12 cellular contexts compared by ENCODE assay signal in genomic region chr9:107142430-107142829, GRCh38.
DNase-seq lines count a peak whose midpoint lies in the region; ATAC-seq and TF ChIP-seq lines count a peak whose summit lies in the region.
"Had no signal": no experiment of that assay in that cellular context is flagged by ENCODE, and none has a peak within 500 bp of the region (broad histone marks: within the 10 kb centered on the region; RNA-seq: fewer than 3 reads in every experiment).

No MANE protein-coding gene starts in this region.

- H3K27ac ChIP-seq in right atrium auricular region (no peak overlapping the region), heart left ventricle (no peak overlapping the region), psoas muscle (peak overlapping the region; percentile 31)

- no peak for DNase-seq in Right ventricle myocardium inferior (ENCODE audit: missing footprints)
- DNase-seq in right atrium auricular region (ENCODE audit: low spot score), result no peak
- peak in 3 of 5 donors; percentile 8 to 27 (median 22) for DNase-seq in heart left ventricle
- no peak for DNase-seq in psoas muscle
- no peak for DNase-seq in SK-N-DZ (ENCODE audit: low spot score)
- DNase-seq in D341Med (ENCODE audit: low spot score), result no peak
- DNase-seq: 8988T, NCI-H1436 treated with DMSO at 0.1 percent for 48 hours, NCI-H2081 treated with DMSO at 0.1 percent for 48 hours, NCI-H524 treated with DMSO at 0.1 percent for 48 hours had no signal

- H3K27me3 ChIP-seq in right atrium auricular region (no peaks in the 10 kb centered on the region), heart left ventricle (peaks cover 0 to 6% (median 0%) of the 10 kb centered on the region in 9 donors), psoas muscle (ENCODE audit: insufficient read depth in 3 of 3, low read length in 2 of 3) (no peaks in the 10 kb centered on the region)

- H3K4me3 ChIP-seq in right atrium auricular region (no peak overlapping the region), heart left ventricle (no peak overlapping the region), psoas muscle (no peak overlapping the region)

- ATAC-seq in Right ventricle myocardium inferior (peak; percentile 77), heart left ventricle (peak; percentile 56 to 75 (median 64)), psoas muscle (peak in 2 of 4 donors; percentile 55 to 65), HG02840 (IDR thresholded peaks at IDR 0.05; ENCODE audit: low FRiP score, unreplicated experiment) (no peak), HG03196 (IDR thresholded peaks at IDR 0.05; ENCODE audit: unreplicated experiment) (no peak)

- no peak for TF ChIP-seq POLR2A in heart left ventricle (IDR thresholded peaks at IDR 0.05)

- TF ChIP-seq CTCF in right atrium auricular region (IDR thresholded peaks at IDR 0.05) (no peak), heart left ventricle (IDR thresholded peaks at IDR 0.05) (no peak), psoas muscle (IDR thresholded peaks at IDR 0.05) (no peak)

- 46 to 80% (median 72%) methylated on average over 1 of the region's 1 CpG for WGBS in heart left ventricle, 4 donors
- WGBS in psoas muscle, 3 donors, result 70 to 76% (median 71%) methylated on average over 1 of the region's 1 CpG

- H3K36me3 ChIP-seq in right atrium auricular region, result no peaks in the 10 kb centered on the region
- H3K36me3 ChIP-seq in heart left ventricle, result no peaks in the 10 kb centered on the region
- no peaks in the 10 kb centered on the region for H3K36me3 ChIP-seq in psoas muscle (ENCODE audit: insufficient read depth in 1 of 2, low read depth in 1 of 2)

- intact Hi-C loops in Right ventricle myocardium inferior (cut with DNase I) (no loop called here), heart left ventricle (cut with DNase I) (no loop called here), psoas muscle (cut with DNase I) (loop anchor here in 1 of 2 donors (10.0 kb wide), 1 partner anchor 278 kb away; the partner anchor contains the start of gene ZNF462)

- no peaks in the 10 kb centered on the region for H3K9me3 ChIP-seq in right atrium auricular region
- no peaks in the 10 kb centered on the region for H3K9me3 ChIP-seq in heart left ventricle
- H3K9me3 ChIP-seq in psoas muscle, result no peaks in the 10 kb centered on the region

- H3K4me1 ChIP-seq in right atrium auricular region, result peaks cover 0 to 14% of the 10 kb centered on the region in 2 donors
- peaks cover 0 to 14% (median 8%) of the 10 kb centered on the region in 12 donors for H3K4me1 ChIP-seq in heart left ventricle
- H3K4me1 ChIP-seq in psoas muscle, result peaks cover 34% of the 10 kb centered on the region

Comparison
In these comparisons a context has a peak if more than half of its experiments do, and no peak if none do; other contexts are left out.
1. DNase-seq: peak in heart left ventricle (3 of 5); none in Right ventricle myocardium inferior (single experiment), right atrium auricular region (single experiment), psoas muscle (0 of 2), SK-N-DZ (single experiment) and D341Med (single experiment).
2. ATAC-seq: peak in Right ventricle myocardium inferior (single experiment) and heart left ventricle (4 of 4); none in HG02840 (single experiment) and HG03196 (single experiment).